In the genomic region with DNA sequence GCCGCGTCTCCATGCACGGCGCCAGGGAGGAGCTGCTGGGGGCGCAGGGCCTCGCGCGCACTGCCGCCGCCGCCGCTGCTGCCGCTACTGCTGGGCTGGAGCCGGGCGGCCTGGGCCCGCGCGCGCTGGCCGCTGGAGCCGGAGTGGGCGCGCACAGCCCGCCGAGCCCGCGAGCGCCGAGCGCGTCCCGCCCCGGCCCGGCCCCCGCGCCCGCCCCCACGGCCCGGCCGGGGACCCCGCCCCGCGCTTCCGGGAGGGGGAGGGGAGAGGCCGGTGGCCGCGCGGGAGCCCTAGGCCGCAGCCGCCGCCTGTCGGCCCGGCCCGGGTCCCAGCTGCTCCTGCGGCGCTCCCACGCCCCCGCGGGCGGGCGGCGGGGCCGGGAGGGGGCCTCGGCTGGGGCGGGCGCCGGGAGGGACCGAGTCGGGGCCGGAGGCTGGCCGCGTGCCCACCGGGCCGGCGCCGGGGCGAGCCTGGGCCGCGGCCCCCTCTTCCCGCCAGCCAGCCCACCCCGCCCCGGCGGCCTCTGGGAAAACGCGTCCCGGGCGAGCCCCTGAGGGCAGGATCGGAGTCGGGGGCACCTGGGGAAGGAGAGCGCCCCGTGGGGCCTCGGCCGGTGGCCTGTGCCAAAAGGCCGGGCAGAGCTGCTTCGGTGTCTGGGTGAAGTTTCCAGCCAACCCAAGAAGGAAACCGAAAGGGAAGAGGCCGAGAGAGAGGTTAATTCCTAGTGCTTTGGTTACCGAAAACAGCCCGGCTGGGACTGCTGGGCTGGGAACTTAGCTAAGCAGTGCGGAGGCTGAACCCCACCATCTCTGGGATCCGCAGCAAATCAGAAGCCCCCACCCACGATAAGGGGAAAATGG, we compare ENCODE assay signal across 7 cellular contexts. TPM values are rescaled to one million over a fixed set of nuclear protein-coding genes. Genes with fewer than 3 reads are reported as not detected.
DNase-seq lines count a peak whose midpoint lies in the region; ATAC-seq and TF ChIP-seq lines count a peak whose summit lies in the region.

Gene STK24 (minus strand): TSS at position 145 of the 860 bp plus-strand sequence. CDS start 321 bp downstream, outside the sequence.

- peak within 1 kb of the TSS; percentile 92 to 97 (median 96) for H3K4me3 Mint-ChIP-seq in brain

- H3K27ac ChIP-seq in GM23248 (peak within 1 kb of the TSS; percentile 96), iPS DF 6.9 (ENCODE audit: low read length) (no peak within 1 kb of the TSS)

- H3K9me3 Mint-ChIP-seq in brain: no peaks in the 10 kb centered on the region

- H3K27me3 Mint-ChIP-seq in brain: no peaks in the 10 kb centered on the region

- H3K9me3 ChIP-seq in GM23248 (ENCODE audit: low read depth) (no peaks in the 10 kb centered on the region), iPS DF 6.9 (ENCODE audit: control insufficient read depth, insufficient read depth, low read length) (no peaks in the 10 kb centered on the region)

- H3K79me2 ChIP-seq in GM23248 (ENCODE audit: insufficient read depth): peaks cover 44% of the 10 kb centered on the region

- peaks cover 38% of the 10 kb centered on the region for H3F3A ChIP-seq in GM23248 (ENCODE audit: insufficient read depth)

- H3K4me1 ChIP-seq in GM23248 (ENCODE audit: insufficient read depth) (peaks cover 45% of the 10 kb centered on the region), iPS DF 6.9 (ENCODE audit: control insufficient read depth, insufficient read depth, low read length) (peaks cover under 1% of the 10 kb centered on the region; the same call in 1 of the 2 replicates)

- ATAC-seq in sciatic nerve: peak; percentile 81

- peak within 1 kb of the TSS; percentile 99 for H3K9ac ChIP-seq in GM23248

- peak within 1 kb of the TSS; percentile 92 for H3K4me3 ChIP-seq in GM23248
- H3K4me3 ChIP-seq in LNCaP clone FGC (ENCODE audit: low read depth, low read length): peak within 1 kb of the TSS; percentile 73
- H3K4me3 ChIP-seq in iPS DF 6.9 (ENCODE audit: low read length): peak within 1 kb of the TSS; percentile 83

- intact Hi-C loops in sciatic nerve (cut with DNase I): loop anchor here (10.0 kb wide), 1 partner anchor 112 kb away; no protein-coding TSS in a partner anchor

- WGBS in GM23248 (ENCODE audit: low coverage in 1 of 2, low lambda C conversion rate in 2 of 2, missing lambda C conversion rate in 2 of 2), 2 experiments: 1 to 2% methylated on average over 14 to 21 of the region's 102 CpGs
- WGBS in iPS DF 6.9 (ENCODE audit: insufficient coverage, insufficient read length): no CpG with 5 or more reads among the region's 102 CpGs

- peak within 1 kb of the TSS; percentile 95 for H3K4me2 ChIP-seq in GM23248 (ENCODE audit: unreplicated experiment)

- H3K36me3 Mint-ChIP-seq in brain: peaks cover 9% of the 10 kb centered on the region

- H3K36me3 ChIP-seq in GM23248 (ENCODE audit: low read depth) (no peaks in the 10 kb centered on the region), iPS DF 6.9 (ENCODE audit: control insufficient read depth, insufficient read depth, low read length) (no peaks in the 10 kb centered on the region)

- peak; percentile 88 for DNase-seq in GM23248
- no peak for DNase-seq in LNCaP clone FGC (ENCODE audit: low read depth)
- peak; percentile 43 for DNase-seq in T-helper 22 cell (ENCODE audit: low read depth)
- DNase-seq in iPS DF 6.9 (ENCODE audit: low read depth, low spot score): no peak
- peak; percentile 78 for DNase-seq in sciatic nerve (ENCODE audit: low spot score)

- H4K20me1 ChIP-seq in GM23248 (ENCODE audit: insufficient read depth): no peaks in the 10 kb centered on the region; the same call in 1 of the 2 replicates

- peak within 1 kb of the TSS; percentile 95 to 99 (median 98) for H3K27ac Mint-ChIP-seq in brain

- in situ Hi-C loops in GM23248 (cut with MboI): no loop called here

- no peak for TF ChIP-seq CTCF in LNCaP clone FGC (IDR thresholded peaks at IDR 0.05; ENCODE audit: control insufficient read depth, extremely low read depth, insufficient read depth)
- TF ChIP-seq CTCF in brain (conservative IDR thresholded peaks at IDR 0.05): no peak

- peak within 1 kb of the TSS; percentile 81 for H2AFZ ChIP-seq in GM23248

- H3K4me1 Mint-ChIP-seq in brain: peaks cover 82% of the 10 kb centered on the region

- no peaks in the 10 kb centered on the region for H3K27me3 ChIP-seq in GM23248 (replicated peaks; ENCODE audit: insufficient read depth)
- no peaks in the 10 kb centered on the region for H3K27me3 ChIP-seq in iPS DF 6.9 (ENCODE audit: control insufficient read depth, insufficient read depth, low read length)

- no peaks in the 10 kb centered on the region for H3K9me2 ChIP-seq in GM23248 (ENCODE audit: insufficient read depth)

- TF ChIP-seq POLR2A in GM10847 (IDR thresholded peaks at IDR 0.05; ENCODE audit: extremely low read depth, insufficient read length): peak; percentile 88

RNA-seq across cellular contexts. Expression of gene STK24, which starts in this region (rescaled TPM):
- 56.7 and 72.4 TPM in 2 replicates for total RNA-seq in GM23248 (2014; rRNA removed; shearing (Covaris generic))
- polyA plus RNA-seq in GM23248 (2016; fragmentation: Nextera tagmentation; extraction: Ambion mirVana): 10.8 and 11.1 TPM in 2 replicates
- 119 TPM for polyA plus RNA-seq in brain (ENCODE audit: insufficient read depth, low read depth, low replicate concordance)
- total RNA-seq in sciatic nerve: 44.2 TPM

Comparison
In these comparisons a context has a peak if more than half of its experiments do, and no peak if none do; other contexts are left out.
1. DNase-seq: peak in GM23248 (single experiment), T-helper 22 cell (single experiment) and sciatic nerve (single experiment); none in LNCaP clone FGC (single experiment) and iPS DF 6.9 (single experiment).
2. Peak in every context shown above with its lines, with median percentiles within 50 percentile points of each other: H3K4me3 ChIP-seq.